Comparison of ENCODE assay signal across 1 cellular context in genomic region chr7:37208528-37208927, GRCh38.
TF ChIP-seq lines count a peak whose summit lies in the region.

No MANE protein-coding gene starts in this region.

TF ChIP-seq in K562, 482 proteins besides CTCF, POLR2A, EP300 and RAD21 (continued from another document):
- TF ChIP-seq, protein P1, sequence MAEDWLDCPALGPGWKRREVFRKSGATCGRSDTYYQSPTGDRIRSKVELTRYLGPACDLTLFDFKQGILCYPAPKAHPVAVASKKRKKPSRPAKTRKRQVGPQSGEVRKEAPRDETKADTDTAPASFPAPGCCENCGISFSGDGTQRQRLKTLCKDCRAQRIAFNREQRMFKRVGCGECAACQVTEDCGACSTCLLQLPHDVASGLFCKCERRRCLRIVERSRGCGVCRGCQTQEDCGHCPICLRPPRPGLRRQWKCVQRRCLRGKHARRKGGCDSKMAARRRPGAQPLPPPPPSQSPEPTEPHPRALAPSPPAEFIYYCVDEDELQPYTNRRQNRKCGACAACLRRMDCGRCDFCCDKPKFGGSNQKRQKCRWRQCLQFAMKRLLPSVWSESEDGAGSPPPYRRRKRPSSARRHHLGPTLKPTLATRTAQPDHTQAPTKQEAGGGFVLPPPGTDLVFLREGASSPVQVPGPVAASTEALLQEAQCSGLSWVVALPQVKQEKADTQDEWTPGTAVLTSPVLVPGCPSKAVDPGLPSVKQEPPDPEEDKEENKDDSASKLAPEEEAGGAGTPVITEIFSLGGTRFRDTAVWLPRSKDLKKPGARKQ (CRISPR knock-in tag; IDR thresholded peaks at IDR 0.05) = no peak
- 0 out of 2 replicates have a peak, but pooled peaks have one; percentile 27 for TF ChIP-seq SMC3 (conservative IDR thresholded peaks at IDR 0.05; ENCODE audit: insufficient read depth, low read depth, low read length)
- TF ChIP-seq HSF4 (CRISPR knock-in tag; IDR thresholded peaks at IDR 0.05; ENCODE audit: borderline replicate concordance) = no peak
- no peak for TF ChIP-seq CEBPG (CRISPR knock-in tag; IDR thresholded peaks at IDR 0.05)
- TF ChIP-seq CEBPG (tag; conservative IDR thresholded peaks at IDR 0.05 in 1 of 2, IDR thresholded peaks at IDR 0.05 in 1 of 2) = peak in 1 of 2 experiments; percentile 67; a peak in 2 of 4 replicates
- TF ChIP-seq, protein P2, sequence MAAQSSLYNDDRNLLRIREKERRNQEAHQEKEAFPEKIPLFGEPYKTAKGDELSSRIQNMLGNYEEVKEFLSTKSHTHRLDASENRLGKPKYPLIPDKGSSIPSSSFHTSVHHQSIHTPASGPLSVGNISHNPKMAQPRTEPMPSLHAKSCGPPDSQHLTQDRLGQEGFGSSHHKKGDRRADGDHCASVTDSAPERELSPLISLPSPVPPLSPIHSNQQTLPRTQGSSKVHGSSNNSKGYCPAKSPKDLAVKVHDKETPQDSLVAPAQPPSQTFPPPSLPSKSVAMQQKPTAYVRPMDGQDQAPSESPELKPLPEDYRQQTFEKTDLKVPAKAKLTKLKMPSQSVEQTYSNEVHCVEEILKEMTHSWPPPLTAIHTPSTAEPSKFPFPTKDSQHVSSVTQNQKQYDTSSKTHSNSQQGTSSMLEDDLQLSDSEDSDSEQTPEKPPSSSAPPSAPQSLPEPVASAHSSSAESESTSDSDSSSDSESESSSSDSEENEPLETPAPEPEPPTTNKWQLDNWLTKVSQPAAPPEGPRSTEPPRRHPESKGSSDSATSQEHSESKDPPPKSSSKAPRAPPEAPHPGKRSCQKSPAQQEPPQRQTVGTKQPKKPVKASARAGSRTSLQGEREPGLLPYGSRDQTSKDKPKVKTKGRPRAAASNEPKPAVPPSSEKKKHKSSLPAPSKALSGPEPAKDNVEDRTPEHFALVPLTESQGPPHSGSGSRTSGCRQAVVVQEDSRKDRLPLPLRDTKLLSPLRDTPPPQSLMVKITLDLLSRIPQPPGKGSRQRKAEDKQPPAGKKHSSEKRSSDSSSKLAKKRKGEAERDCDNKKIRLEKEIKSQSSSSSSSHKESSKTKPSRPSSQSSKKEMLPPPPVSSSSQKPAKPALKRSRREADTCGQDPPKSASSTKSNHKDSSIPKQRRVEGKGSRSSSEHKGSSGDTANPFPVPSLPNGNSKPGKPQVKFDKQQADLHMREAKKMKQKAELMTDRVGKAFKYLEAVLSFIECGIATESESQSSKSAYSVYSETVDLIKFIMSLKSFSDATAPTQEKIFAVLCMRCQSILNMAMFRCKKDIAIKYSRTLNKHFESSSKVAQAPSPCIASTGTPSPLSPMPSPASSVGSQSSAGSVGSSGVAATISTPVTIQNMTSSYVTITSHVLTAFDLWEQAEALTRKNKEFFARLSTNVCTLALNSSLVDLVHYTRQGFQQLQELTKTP (IDR thresholded peaks at IDR 0.05; ENCODE audit: low read depth in 1 of 2, partially characterized antibody in 2 of 2) = no peak
- TF ChIP-seq, protein P3, sequence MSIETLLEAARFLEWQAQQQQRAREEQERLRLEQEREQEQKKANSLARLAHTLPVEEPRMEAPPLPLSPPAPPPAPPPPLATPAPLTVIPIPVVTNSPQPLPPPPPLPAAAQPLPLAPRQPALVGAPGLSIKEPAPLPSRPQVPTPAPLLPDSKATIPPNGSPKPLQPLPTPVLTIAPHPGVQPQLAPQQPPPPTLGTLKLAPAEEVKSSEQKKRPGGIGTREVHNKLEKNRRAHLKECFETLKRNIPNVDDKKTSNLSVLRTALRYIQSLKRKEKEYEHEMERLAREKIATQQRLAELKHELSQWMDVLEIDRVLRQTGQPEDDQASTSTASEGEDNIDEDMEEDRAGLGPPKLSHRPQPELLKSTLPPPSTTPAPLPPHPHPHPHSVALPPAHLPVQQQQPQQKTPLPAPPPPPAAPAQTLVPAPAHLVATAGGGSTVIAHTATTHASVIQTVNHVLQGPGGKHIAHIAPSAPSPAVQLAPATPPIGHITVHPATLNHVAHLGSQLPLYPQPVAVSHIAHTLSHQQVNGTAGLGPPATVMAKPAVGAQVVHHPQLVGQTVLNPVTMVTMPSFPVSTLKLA (conservative IDR thresholded peaks at IDR 0.05) = 0 out of 4 replicates have a peak, but pooled peaks of 1 of the 2 experiments have one; percentile 22
- TF ChIP-seq DEAF1 (CRISPR knock-in tag; IDR thresholded peaks at IDR 0.05) = peak; percentile 50; the same call in 1 of the 2 replicates
- no peak for TF ChIP-seq ZNF146 (CRISPR knock-in tag; IDR thresholded peaks at IDR 0.05; ENCODE audit: unreplicated experiment)
- no peak for TF ChIP-seq ZNF76 (CRISPR knock-in tag; IDR thresholded peaks at IDR 0.05; ENCODE audit: borderline replicate concordance)
- TF ChIP-seq ZNF436 (CRISPR knock-in tag; IDR thresholded peaks at IDR 0.05) = no peak
- TF ChIP-seq HDAC1 (IDR thresholded peaks at IDR 0.05) = no peak
- peak; percentile 50; the same call in 1 of the 2 replicates for TF ChIP-seq MEF2A (IDR thresholded peaks at IDR 0.05; ENCODE audit: control insufficient read depth, low read depth, low read length)
- TF ChIP-seq ZNF143 (CRISPR knock-in tag; IDR thresholded peaks at IDR 0.05) = no peak
